9 cellular contexts compared by ENCODE assay signal in the genomic region with DNA sequence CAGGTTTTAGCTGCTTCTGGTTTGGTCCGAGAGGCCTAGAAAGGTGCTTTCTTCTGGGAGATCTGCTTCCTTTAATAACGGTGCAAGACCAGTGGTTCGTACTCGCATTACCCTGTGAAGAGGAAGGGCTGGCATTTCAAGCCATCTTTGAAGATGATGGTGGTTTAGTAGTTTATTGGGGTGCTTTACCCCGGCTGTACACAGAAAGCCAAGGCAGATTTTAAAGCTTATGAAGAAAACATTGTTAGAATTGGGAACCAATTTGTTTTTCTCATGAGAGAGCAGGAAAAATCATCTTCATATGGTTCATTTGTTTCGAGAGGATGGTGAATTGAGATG. TPM values are rescaled to one million over a fixed set of nuclear protein-coding genes. Genes with fewer than 3 reads are reported as not detected.
DNase-seq lines count a peak whose midpoint lies in the region; ATAC-seq and TF ChIP-seq lines count a peak whose summit lies in the region.
"Had no signal": no experiment of that assay in that cellular context is flagged by ENCODE, and none has a peak within 500 bp of the region (broad histone marks: within the 10 kb centered on the region; RNA-seq: fewer than 3 reads in every experiment).

No MANE protein-coding gene starts in this region.

- H3K27ac ChIP-seq in esophagus squamous epithelium: peak overlapping the region in 3 of 4 donors; percentile 92 to 97 (median 96)
- peak overlapping the region; percentile 46 for H3K27ac ChIP-seq in smooth muscle cell (ENCODE audit: low read depth)
- H3K27ac ChIP-seq in substantia nigra (ENCODE audit: low read depth, low read length, poor library complexity, severe bottlenecking): no peak overlapping the region

- peaks cover 0 to 46% (median 0%) of the 10 kb centered on the region in 4 donors for H3K27me3 ChIP-seq in esophagus squamous epithelium
- H3K27me3 ChIP-seq in smooth muscle cell (ENCODE audit: low read depth): no peaks in the 10 kb centered on the region

- H3K27me3 Mint-ChIP-seq in T-helper 2 cell treated with Interferon-gamma antibody and Interleukin-4, amounts not matched to agents 5 μg/mL and 100 μg/mL, for 36 hours (ENCODE audit: low read depth): no peaks in the 10 kb centered on the region
- H3K27me3 Mint-ChIP-seq in T-helper 17 cell: no peaks in the 10 kb centered on the region

- H3K36me3 ChIP-seq in esophagus squamous epithelium: peaks cover 6 to 48% (median 11%) of the 10 kb centered on the region in 3 donors
- peaks cover 11% of the 10 kb centered on the region for H3K36me3 ChIP-seq in smooth muscle cell (ENCODE audit: low read depth)

- peak overlapping the region; percentile 42 for H3K9ac ChIP-seq in smooth muscle cell (ENCODE audit: low read depth)

- H3K4me1 Mint-ChIP-seq in T-helper 2 cell treated with Interferon-gamma antibody and Interleukin-4, amounts not matched to agents 5 μg/mL and 100 μg/mL, for 36 hours (ENCODE audit: low read depth): peaks cover 49% of the 10 kb centered on the region
- peaks cover 49% of the 10 kb centered on the region for H3K4me1 Mint-ChIP-seq in T-helper 17 cell

- ATAC-seq in T-helper 17 cell: no peak

- peaks cover 79% of the 10 kb centered on the region for H3K36me3 Mint-ChIP-seq in T-helper 2 cell treated with Interferon-gamma antibody and Interleukin-4, amounts not matched to agents 5 μg/mL and 100 μg/mL, for 36 hours (ENCODE audit: low read depth)
- H3K36me3 Mint-ChIP-seq in T-helper 17 cell (ENCODE audit: low read depth): peaks cover 12% of the 10 kb centered on the region

- H3K79me2 ChIP-seq in smooth muscle cell (ENCODE audit: low read depth): peaks cover 83% of the 10 kb centered on the region

- H3K4me3 Mint-ChIP-seq in T-helper 2 cell treated with Interferon-gamma antibody and Interleukin-4, amounts not matched to agents 5 μg/mL and 100 μg/mL, for 36 hours: peak overlapping the region; percentile 93
- peak overlapping the region; percentile 97 for H3K4me3 Mint-ChIP-seq in T-helper 17 cell

- peaks cover 12% of the 10 kb centered on the region for H3F3A ChIP-seq in smooth muscle cell (ENCODE audit: low read depth)

- H3K9me3 Mint-ChIP-seq in T-helper 2 cell treated with Interferon-gamma antibody and Interleukin-4, amounts not matched to agents 5 μg/mL and 100 μg/mL, for 36 hours: no peaks in the 10 kb centered on the region

- no peaks in the 10 kb centered on the region for H3K9me3 ChIP-seq in T-helper 17 cell (ENCODE audit: control insufficient read depth, low read length, poor library complexity, severe bottlenecking)
- no peaks in the 10 kb centered on the region for H3K9me3 ChIP-seq in esophagus squamous epithelium
- H3K9me3 ChIP-seq in smooth muscle cell (replicated peaks; ENCODE audit: low read depth): no peaks in the 10 kb centered on the region

- intact Hi-C loops in esophagus squamous epithelium (cut with DNase I): loop anchor here (5.0 kb wide), 3 partner anchors 165 to 390 kb away; no protein-coding TSS in a partner anchor

- H3K27ac Mint-ChIP-seq in T-helper 2 cell treated with Interferon-gamma antibody and Interleukin-4, amounts not matched to agents 5 μg/mL and 100 μg/mL, for 36 hours: peak overlapping the region; percentile 100
- H3K27ac Mint-ChIP-seq in T-helper 17 cell: peak overlapping the region; percentile 97

- DNase-seq in T-helper 2 cell treated with Interferon-gamma antibody and Interleukin-4, amounts not matched to agents 5 μg/mL and 100 μg/mL, for 36 hours (ENCODE audit: low spot score): no peak
- DNase-seq in T-helper 2 cell (no peak), T-helper 17 cell (no peak), esophagus squamous epithelium (lab: John Stamatoyannopoulos, UW) (no peak), smooth muscle cell (lab: John Stamatoyannopoulos, UW; ENCODE audit: unreplicated experiment) (no peak), NCI-H510A (lab: John Stamatoyannopoulos, UW) (no peak), substantia nigra (lab: John Stamatoyannopoulos, UW) (no peak)
- DNase-seq in activated CD8-positive, alpha-beta memory T cell treated with anti-CD3 and anti-CD28 coated beads, Interleukin-2, amount 50 U/mL, for 48 hours: no peak
- DNase-seq: cortex of kidney had no signal

- WGBS in esophagus squamous epithelium, 2 donors: 24 to 27% methylated on average over 6 of the region's 6 CpGs
- 35% methylated on average over 6 of the region's 6 CpGs for WGBS in smooth muscle cell (ENCODE audit: low lambda C conversion rate)

- peak overlapping the region in 1 of 4 donors; percentile 94 for H3K4me3 ChIP-seq in esophagus squamous epithelium
- peak overlapping the region; percentile 84 for H3K4me3 ChIP-seq in smooth muscle cell

- no peak for TF ChIP-seq POLR2A in esophagus squamous epithelium (IDR thresholded peaks at IDR 0.05)

- H3K4me1 ChIP-seq in esophagus squamous epithelium (peaks cover 25 to 99% (median 56%) of the 10 kb centered on the region in 3 donors), smooth muscle cell (ENCODE audit: low read depth) (peaks cover 12% of the 10 kb centered on the region)

- no peak overlapping the region for H2AFZ ChIP-seq in smooth muscle cell (ENCODE audit: low read depth)

- peak overlapping the region; percentile 96 for H3K4me2 ChIP-seq in smooth muscle cell

- TF ChIP-seq CTCF in esophagus squamous epithelium (IDR thresholded peaks at IDR 0.05) (no peak), smooth muscle cell (IDR thresholded peaks at IDR 0.05; ENCODE audit: borderline replicate concordance, insufficient read depth, poor library complexity, severe bottlenecking) (no peak)

- peaks cover 80% of the 10 kb centered on the region for H4K20me1 ChIP-seq in smooth muscle cell (ENCODE audit: low read depth)

RNA-seq across cellular contexts. Expression of a gene that starts 3.6 kb away (rescaled TPM):
- 100 to 1,000 TPM; 197 to 225 TPM for total RNA-seq in T-helper 17 cell
- 10 to 100 TPM; 13.9 to 49.8 (median 35.9) TPM for total RNA-seq in esophagus squamous epithelium
- 462 and 556 TPM in 2 replicates for total RNA-seq in smooth muscle cell
- 280 and 356 TPM in 2 replicates for polyA plus RNA-seq in smooth muscle cell

RNA-seq across cellular contexts. Expression of a gene that starts 43.8 kb away (rescaled TPM):
- total RNA-seq in T-helper 17 cell: 10 to 100 TPM in 1 of 2 donors, 1 to 10 TPM in 1; 7.8 to 10.7 TPM
- total RNA-seq in esophagus squamous epithelium: 1 to 10 TPM; 5.1 to 8.1 (median 5.9) TPM
- total RNA-seq in smooth muscle cell: 21.0 and 21.6 TPM in 2 replicates
- 26.1 and 36.0 TPM in 2 replicates for polyA plus RNA-seq in smooth muscle cell
